In the genomic region with DNA sequence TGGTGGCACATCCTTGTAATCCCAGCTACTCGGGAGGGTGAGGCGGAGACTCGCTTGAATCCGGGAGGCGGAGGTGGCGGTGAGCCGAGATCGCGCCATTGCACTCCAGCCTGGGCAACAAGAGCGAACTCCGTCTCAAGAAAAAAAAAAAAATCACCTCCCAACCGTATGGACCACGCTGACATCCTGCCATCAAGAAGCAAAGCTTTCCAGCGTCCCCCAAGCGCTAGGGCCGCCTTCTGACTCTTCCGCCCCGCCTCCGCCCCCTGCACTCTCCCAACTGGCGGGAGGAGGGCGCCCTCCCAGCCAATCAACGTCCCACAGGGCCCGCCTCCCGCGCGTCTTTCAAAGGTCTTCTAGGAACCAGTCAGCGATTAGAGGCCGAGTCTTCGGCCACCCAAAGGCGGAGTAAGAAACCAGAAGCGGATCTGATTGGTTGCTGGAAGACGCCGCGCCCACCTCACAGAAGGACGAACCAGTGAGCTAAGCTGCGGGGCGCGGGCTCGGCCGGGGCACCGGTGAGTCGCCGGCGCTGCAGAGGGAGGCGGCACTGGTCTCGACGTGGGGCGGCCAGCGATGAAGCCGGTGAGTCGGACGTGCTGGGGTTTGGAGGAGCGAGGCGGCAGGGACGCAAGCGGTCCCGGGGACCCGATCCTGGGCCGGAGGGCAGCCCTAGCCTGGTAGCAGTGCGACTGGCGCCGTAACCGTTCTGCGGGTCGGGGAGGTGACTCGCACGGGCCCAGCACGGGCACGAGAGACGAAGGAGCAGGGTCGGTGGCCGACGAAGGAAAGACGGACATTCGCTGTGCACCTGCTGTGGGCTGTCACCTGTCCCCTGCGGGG, we compare ENCODE assay signal across 1 cellular context.
A peak's percentile ranks its signal among the peaks of the same experiment; 100 is the strongest.
TF ChIP-seq lines count a peak whose summit lies in the region.

CDKN3 (plus strand) TSS at position 515 of the 843 bp plus-strand sequence; CDS start at position 577, 62 bp downstream.

TF ChIP-seq in HepG2, 621 proteins besides CTCF, POLR2A, EP300 and RAD21 (continued from another document and continues in another):
- peak; percentile 40; the same call in 1 of the 2 replicates for TF ChIP-seq PHF21A (CRISPR knock-in tag; IDR thresholded peaks at IDR 0.05)
- TF ChIP-seq ZNF253 (CRISPR knock-in tag; IDR thresholded peaks at IDR 0.05; ENCODE audit: borderline replicate concordance), result no peak
- TF ChIP-seq, protein P1, sequence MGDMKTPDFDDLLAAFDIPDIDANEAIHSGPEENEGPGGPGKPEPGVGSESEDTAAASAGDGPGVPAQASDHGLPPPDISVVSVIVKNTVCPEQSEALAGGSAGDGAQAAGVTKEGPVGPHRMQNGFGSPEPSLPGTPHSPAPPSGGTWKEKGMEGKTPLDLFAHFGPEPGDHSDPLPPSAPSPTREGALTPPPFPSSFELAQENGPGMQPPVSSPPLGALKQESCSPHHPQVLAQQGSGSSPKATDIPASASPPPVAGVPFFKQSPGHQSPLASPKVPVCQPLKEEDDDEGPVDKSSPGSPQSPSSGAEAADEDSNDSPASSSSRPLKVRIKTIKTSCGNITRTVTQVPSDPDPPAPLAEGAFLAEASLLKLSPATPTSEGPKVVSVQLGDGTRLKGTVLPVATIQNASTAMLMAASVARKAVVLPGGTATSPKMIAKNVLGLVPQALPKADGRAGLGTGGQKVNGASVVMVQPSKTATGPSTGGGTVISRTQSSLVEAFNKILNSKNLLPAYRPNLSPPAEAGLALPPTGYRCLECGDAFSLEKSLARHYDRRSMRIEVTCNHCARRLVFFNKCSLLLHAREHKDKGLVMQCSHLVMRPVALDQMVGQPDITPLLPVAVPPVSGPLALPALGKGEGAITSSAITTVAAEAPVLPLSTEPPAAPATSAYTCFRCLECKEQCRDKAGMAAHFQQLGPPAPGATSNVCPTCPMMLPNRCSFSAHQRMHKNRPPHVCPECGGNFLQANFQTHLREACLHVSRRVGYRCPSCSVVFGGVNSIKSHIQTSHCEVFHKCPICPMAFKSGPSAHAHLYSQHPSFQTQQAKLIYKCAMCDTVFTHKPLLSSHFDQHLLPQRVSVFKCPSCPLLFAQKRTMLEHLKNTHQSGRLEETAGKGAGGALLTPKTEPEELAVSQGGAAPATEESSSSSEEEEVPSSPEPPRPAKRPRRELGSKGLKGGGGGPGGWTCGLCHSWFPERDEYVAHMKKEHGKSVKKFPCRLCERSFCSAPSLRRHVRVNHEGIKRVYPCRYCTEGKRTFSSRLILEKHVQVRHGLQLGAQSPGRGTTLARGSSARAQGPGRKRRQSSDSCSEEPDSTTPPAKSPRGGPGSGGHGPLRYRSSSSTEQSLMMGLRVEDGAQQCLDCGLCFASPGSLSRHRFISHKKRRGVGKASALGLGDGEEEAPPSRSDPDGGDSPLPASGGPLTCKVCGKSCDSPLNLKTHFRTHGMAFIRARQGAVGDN (CRISPR knock-in tag; IDR thresholded peaks at IDR 0.05), result peak; percentile 93
- no peak for TF ChIP-seq CBX2 (IDR thresholded peaks at IDR 0.05; ENCODE audit: low read depth, low read length)
- no peak for TF ChIP-seq CBX2 (CRISPR knock-in tag; IDR thresholded peaks at IDR 0.05; ENCODE audit: low read depth)
- TF ChIP-seq DRAP1 (CRISPR knock-in tag; IDR thresholded peaks at IDR 0.05), result peak; percentile 86
- TF ChIP-seq IRX3 (CRISPR knock-in tag; IDR thresholded peaks at IDR 0.05; ENCODE audit: borderline replicate concordance, low read depth), result no peak
- TF ChIP-seq MED13 (CRISPR knock-in tag; IDR thresholded peaks at IDR 0.05), result peak; percentile 73
- no peak for TF ChIP-seq GTF2F1 (IDR thresholded peaks at IDR 0.05; ENCODE audit: low read length)
- TF ChIP-seq ZKSCAN5 (CRISPR knock-in tag; IDR thresholded peaks at IDR 0.05), result no peak
- peak; percentile 76; the same call in 1 of the 2 replicates for TF ChIP-seq ZGPAT (CRISPR knock-in tag; IDR thresholded peaks at IDR 0.05)
- no peak for TF ChIP-seq ZNF737 (CRISPR knock-in tag; IDR thresholded peaks at IDR 0.05; ENCODE audit: borderline replicate concordance)
- TF ChIP-seq MYNN (CRISPR knock-in tag; IDR thresholded peaks at IDR 0.05; ENCODE audit: low read depth), result no peak
- TF ChIP-seq ZXDC (CRISPR knock-in tag; IDR thresholded peaks at IDR 0.05), result no peak; the same call in 1 of the 2 replicates
- TF ChIP-seq SMC3 (IDR thresholded peaks at IDR 0.05; ENCODE audit: low read length), result no peak
- peak; percentile 66; the same call in 1 of the 2 replicates for TF ChIP-seq HNF1B (CRISPR knock-in tag; IDR thresholded peaks at IDR 0.05)
- 0 out of 2 replicates have a peak, but pooled peaks have one; percentile 61 for TF ChIP-seq BRD4 (CRISPR knock-in tag; IDR thresholded peaks at IDR 0.05)
- peak; percentile 60 for TF ChIP-seq THAP11 (CRISPR knock-in tag; IDR thresholded peaks at IDR 0.05)
- no peak for TF ChIP-seq THYN1 (CRISPR knock-in tag; IDR thresholded peaks at IDR 0.05; ENCODE audit: borderline replicate concordance, low read depth)
- TF ChIP-seq ZNF143 (CRISPR knock-in tag; IDR thresholded peaks at IDR 0.05), result no peak
- TF ChIP-seq IRF2 (CRISPR knock-in tag; IDR thresholded peaks at IDR 0.05), result peak; percentile 38; the same call in 1 of the 2 replicates
- 0 out of 2 replicates have a peak, but pooled peaks have one; percentile 26 for TF ChIP-seq PBX2 (CRISPR knock-in tag; IDR thresholded peaks at IDR 0.05)
- TF ChIP-seq KAT8 (CRISPR knock-in tag; IDR thresholded peaks at IDR 0.05), result peak; percentile 61
- peak; percentile 43; the same call in 1 of the 2 replicates for TF ChIP-seq ZNF232 (CRISPR knock-in tag; IDR thresholded peaks at IDR 0.05; ENCODE audit: borderline replicate concordance)
- TF ChIP-seq ZNF790 (CRISPR knock-in tag; IDR thresholded peaks at IDR 0.05; ENCODE audit: borderline replicate concordance), result peak; percentile 58; the same call in 1 of the 2 replicates
- no peak for TF ChIP-seq BRCA1 (CRISPR knock-in tag; IDR thresholded peaks at IDR 0.05)
- TF ChIP-seq NFYC (CRISPR knock-in tag; IDR thresholded peaks at IDR 0.05), result peak; percentile 98
- TF ChIP-seq CBFB (CRISPR knock-in tag; IDR thresholded peaks at IDR 0.05), result no peak
- peak; percentile 24 for TF ChIP-seq RBM39 (IDR thresholded peaks at IDR 0.05; ENCODE audit: low read depth, low read length, poor library complexity, severe bottlenecking)
- TF ChIP-seq SETDB1 (CRISPR knock-in tag; IDR thresholded peaks at IDR 0.05; ENCODE audit: borderline replicate concordance), result no peak
- TF ChIP-seq, protein P2, sequence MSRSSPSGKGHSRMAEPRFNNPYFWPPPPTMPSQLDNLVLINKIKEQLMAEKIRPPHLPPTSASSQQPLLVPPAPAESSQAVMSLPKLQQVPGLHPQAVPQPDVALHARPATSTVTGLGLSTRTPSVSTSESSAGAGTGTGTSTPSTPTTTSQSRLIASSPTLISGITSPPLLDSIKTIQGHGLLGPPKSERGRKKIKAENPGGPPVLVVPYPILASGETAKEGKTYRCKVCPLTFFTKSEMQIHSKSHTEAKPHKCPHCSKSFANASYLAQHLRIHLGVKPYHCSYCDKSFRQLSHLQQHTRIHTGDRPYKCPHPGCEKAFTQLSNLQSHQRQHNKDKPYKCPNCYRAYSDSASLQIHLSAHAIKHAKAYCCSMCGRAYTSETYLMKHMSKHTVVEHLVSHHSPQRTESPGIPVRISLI (CRISPR knock-in tag; IDR thresholded peaks at IDR 0.05; ENCODE audit: borderline replicate concordance), result peak; percentile 66
- 0 out of 2 replicates have a peak, but pooled peaks have one; percentile 56 for TF ChIP-seq SMAD9 (CRISPR knock-in tag; IDR thresholded peaks at IDR 0.05)
- no peak for TF ChIP-seq HOXA7 (CRISPR knock-in tag; IDR thresholded peaks at IDR 0.05)
- TF ChIP-seq STAG1 (CRISPR knock-in tag; IDR thresholded peaks at IDR 0.05), result no peak; the same call in 1 of the 2 replicates
- TF ChIP-seq ZNF446 (CRISPR knock-in tag; IDR thresholded peaks at IDR 0.05), result no peak
- TF ChIP-seq IKZF1 (IDR thresholded peaks at IDR 0.05), result no peak
- no peak for TF ChIP-seq ZFAT (CRISPR knock-in tag; conservative IDR thresholded peaks at IDR 0.05)
- no peak for TF ChIP-seq ZNF24 (IDR thresholded peaks at IDR 0.05)
- peak; percentile 90; the same call in 1 of the 2 replicates for TF ChIP-seq BATF2 (CRISPR knock-in tag; IDR thresholded peaks at IDR 0.05)
- peak; percentile 63; the same call in 1 of the 2 replicates for TF ChIP-seq ZBTB38 (CRISPR knock-in tag; IDR thresholded peaks at IDR 0.05)
- TF ChIP-seq, protein P3, sequence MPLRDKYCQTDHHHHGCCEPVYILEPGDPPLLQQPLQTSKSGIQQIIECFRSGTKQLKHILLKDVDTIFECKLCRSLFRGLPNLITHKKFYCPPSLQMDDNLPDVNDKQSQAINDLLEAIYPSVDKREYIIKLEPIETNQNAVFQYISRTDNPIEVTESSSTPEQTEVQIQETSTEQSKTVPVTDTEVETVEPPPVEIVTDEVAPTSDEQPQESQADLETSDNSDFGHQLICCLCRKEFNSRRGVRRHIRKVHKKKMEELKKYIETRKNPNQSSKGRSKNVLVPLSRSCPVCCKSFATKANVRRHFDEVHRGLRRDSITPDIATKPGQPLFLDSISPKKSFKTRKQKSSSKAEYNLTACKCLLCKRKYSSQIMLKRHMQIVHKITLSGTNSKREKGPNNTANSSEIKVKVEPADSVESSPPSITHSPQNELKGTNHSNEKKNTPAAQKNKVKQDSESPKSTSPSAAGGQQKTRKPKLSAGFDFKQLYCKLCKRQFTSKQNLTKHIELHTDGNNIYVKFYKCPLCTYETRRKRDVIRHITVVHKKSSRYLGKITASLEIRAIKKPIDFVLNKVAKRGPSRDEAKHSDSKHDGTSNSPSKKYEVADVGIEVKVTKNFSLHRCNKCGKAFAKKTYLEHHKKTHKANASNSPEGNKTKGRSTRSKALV (CRISPR knock-in tag; IDR thresholded peaks at IDR 0.05), result no peak; the same call in 1 of the 2 replicates
- TF ChIP-seq ASH2L (IDR thresholded peaks at IDR 0.05; ENCODE audit: insufficient read length, low read depth, low read length), result peak; percentile 74
- TF ChIP-seq HOXA5 (CRISPR knock-in tag; IDR thresholded peaks at IDR 0.05), result peak; percentile 64; the same call in 1 of the 2 replicates
- no peak for TF ChIP-seq ZNF33A (CRISPR knock-in tag; IDR thresholded peaks at IDR 0.05; ENCODE audit: borderline replicate concordance)
